1 cellular context compared by ENCODE assay signal in genomic region chr2:153595939-153596338, GRCh38.
TF ChIP-seq lines count a peak whose summit lies in the region.

No MANE protein-coding gene starts in this region.

TF ChIP-seq in H1, 55 proteins besides CTCF, POLR2A, EP300 and RAD21 (continued from another document):
- no peak for TF ChIP-seq RNF2 (IDR thresholded peaks at IDR 0.05; ENCODE audit: borderline replicate concordance, low read depth, low read length, missing control alignments, poor library complexity, severe bottlenecking)
